In the genomic region with DNA sequence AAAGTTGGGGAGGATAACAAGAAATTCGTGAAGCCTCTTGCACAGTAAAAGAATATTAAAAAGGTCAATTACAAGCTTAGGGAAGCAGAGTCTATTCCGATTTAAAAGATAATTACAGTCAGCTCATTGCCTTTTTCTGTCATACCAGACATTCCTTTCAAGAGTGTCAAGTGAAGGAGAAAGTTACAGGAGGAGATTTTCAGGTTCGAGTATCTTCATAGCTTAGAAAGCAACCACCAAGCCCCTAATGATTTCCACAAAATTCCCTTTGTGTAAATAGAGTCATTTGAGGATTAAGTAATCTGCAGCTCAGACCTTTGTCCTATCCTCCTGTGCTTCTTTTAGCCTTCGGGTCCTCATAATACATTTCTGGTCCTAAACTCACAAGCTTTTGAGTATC, we compare ENCODE assay signal across 21 cellular contexts.
"Had no signal": no experiment of that assay in that cellular context is flagged by ENCODE, and none has a peak within 500 bp of the region (broad histone marks: within the 10 kb centered on the region; RNA-seq: fewer than 3 reads in every experiment).

No MANE protein-coding gene starts in this region.

- DNase-seq: activated B cell treated with CpG ODN at 0.5 μM for 24 hours; activated CD4-positive, alpha-beta T cell treated with anti-CD3 and anti-CD28 coated beads for 36 hours; activated CD4-positive, alpha-beta T cell treated with anti-CD3 and anti-CD28 coated beads, Interleukin-2, amount 50 U/mL, for 4 hours; activated CD8-positive, alpha-beta memory T cell treated with anti-CD3 and anti-CD28 coated beads, Interleukin-2, amount 50 U/mL, for 48 hours; activated naive CD4-positive, alpha-beta T cell; activated naive CD8-positive, alpha-beta T cell treated with anti-CD3 and anti-CD28 coated beads for 36 hours; activated T-cell treated with anti-CD3 and anti-CD28 coated beads, Interleukin-2, amount 50 U/mL, for 4 hours; amniotic stem cell; cerebellar nuclear complex; cortex of kidney; endodermal cell; heart left ventricle; islet precursor cell; lower lobe of right lung; naive thymus-derived CD4-positive, alpha-beta T cell; stimulated activated CD4-positive, alpha-beta T cell treated with anti-CD3 and anti-CD28 coated beads, Interleukin-4, amount 100 ng/mL, for 24 hours; stimulated activated naive CD4-positive, alpha-beta T cell treated with Interleukin-2 at 50 U/mL for 16 hours; substantia nigra; T-helper 17 cell; thyroid gland had no signal

- H3K4me1 ChIP-seq: heart left ventricle, lower lobe of right lung, thyroid gland had no signal

- H3K4me3 ChIP-seq: heart left ventricle, lower lobe of right lung, thyroid gland had no signal

- H3K27ac ChIP-seq: epithelial cell of prostate, heart left ventricle, lower lobe of right lung, thyroid gland had no signal

- H3K9me3 ChIP-seq: heart left ventricle, lower lobe of right lung, thyroid gland had no signal

- H3K36me3 ChIP-seq: heart left ventricle, lower lobe of right lung, thyroid gland had no signal

- H3K27me3 ChIP-seq: heart left ventricle, thyroid gland had no signal
